ENCODE assay signal across 22 cellular contexts in genomic region chr13:67977081-67977480, GRCh38.
"Had no signal": no experiment of that assay in that cellular context is flagged by ENCODE, and none has a peak within 500 bp of the region (broad histone marks: within the 10 kb centered on the region; RNA-seq: fewer than 3 reads in every experiment).

No MANE protein-coding gene starts in this region.

- H3K4me1 ChIP-seq: esophagus squamous epithelium, gastroesophageal sphincter, psoas muscle, right lobe of liver, spleen, transverse colon had no signal

- H3K27me3 ChIP-seq: esophagus squamous epithelium, gastroesophageal sphincter, neutrophil, right lobe of liver, spleen, transverse colon had no signal

- H3K9me3 ChIP-seq: esophagus squamous epithelium, gastroesophageal sphincter, neutrophil, psoas muscle, right lobe of liver, spleen, thoracic aorta, transverse colon had no signal

- H3K4me3 ChIP-seq: esophagus squamous epithelium, gastroesophageal sphincter, psoas muscle, right lobe of liver, spleen, thoracic aorta, transverse colon had no signal

- ATAC-seq: gastroesophageal sphincter; left lobe of liver; naive thymus-derived CD4-positive, alpha-beta T cell; psoas muscle; right lobe of liver; stimulated activated memory B cell treated with anti-CD40 and anti-IgM and Interleukin-4, amounts not matched to agents 10 μg/mL and 1 μg/mL and 100 μg/mL, for 72 hours had no signal

- H3K27ac ChIP-seq: esophagus squamous epithelium, gastroesophageal sphincter, neutrophil, psoas muscle, right lobe of liver, spleen, thoracic aorta, transverse colon had no signal

- DNase-seq: dermis blood vessel endothelial cell; esophagus squamous epithelium; foreskin fibroblast; glutamatergic neuron; islet precursor cell; mammary epithelial cell; naive thymus-derived CD4-positive, alpha-beta T cell; nephron progenitor cell; psoas muscle; retina; right lobe of liver; spleen; stimulated activated CD4-positive, alpha-beta T cell treated with anti-CD3 and anti-CD28 coated beads, Interleukin-15, amount 100 ng/mL, for 24 hours; stimulated activated CD4-positive, alpha-beta T cell treated with anti-CD3 and anti-CD28 coated beads, Interleukin-1b, Interleukin-23, amount 100 ng/mL, for 48 hours; stimulated activated CD4-positive, alpha-beta T cell treated with anti-CD3 and anti-CD28 coated beads, Interleukin-4, amount 100 ng/mL, for 24 hours; transverse colon had no signal

- H3K36me3 ChIP-seq: esophagus squamous epithelium, gastroesophageal sphincter, neutrophil, right lobe of liver, spleen, thoracic aorta, transverse colon had no signal

- FAIRE-seq: colon had no signal
